In the genomic region with DNA sequence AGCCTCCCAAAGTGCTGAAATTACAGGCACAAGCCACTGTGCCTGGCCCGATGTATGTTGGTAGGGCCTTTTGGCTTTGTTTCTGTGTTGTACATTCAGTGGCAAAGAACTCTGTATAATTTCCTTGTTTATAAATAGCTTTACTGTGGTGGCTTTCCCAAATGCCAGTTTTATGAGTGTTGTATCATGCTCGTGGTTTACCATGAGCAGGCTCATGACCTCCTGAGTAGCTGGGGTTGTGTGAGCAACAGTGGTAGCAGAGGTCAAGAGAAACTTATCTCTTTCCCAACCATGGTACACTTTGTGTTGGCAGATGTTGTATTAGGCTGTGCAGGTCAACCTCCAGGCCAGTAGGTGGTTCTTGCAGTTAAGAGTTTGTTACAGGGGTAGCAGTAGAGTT, we compare ENCODE assay signal across 16 cellular contexts.
DNase-seq lines count a peak whose midpoint lies in the region; ATAC-seq and TF ChIP-seq lines count a peak whose summit lies in the region.
"Had no signal": no experiment of that assay in that cellular context is flagged by ENCODE, and none has a peak within 500 bp of the region (broad histone marks: within the 10 kb centered on the region; RNA-seq: fewer than 3 reads in every experiment).

No MANE protein-coding gene starts in this region.

- no peak for TF ChIP-seq CTCF in body of pancreas (IDR thresholded peaks at IDR 0.05)

- WGBS in body of pancreas, 2 donors: 73 to 84% methylated on average over 2 of the region's 2 CpGs

- intact Hi-C loops in body of pancreas (cut with DNase I): no loop called here

- H3K4me1 ChIP-seq in HAP-1: no peaks in the 10 kb centered on the region
- peaks cover 5% of the 10 kb centered on the region for H3K4me1 ChIP-seq in body of pancreas
- H3K4me1 ChIP-seq: BE2C had no signal

- TF ChIP-seq POLR2A in body of pancreas (IDR thresholded peaks at IDR 0.05): no peak

- DNase-seq in LHCN-M2 (ENCODE audit: low read depth) (peak; percentile 13), astrocyte of the hippocampus (ENCODE audit: low read depth, low spot score) (peak; percentile 23), foreskin melanocyte (peak; percentile 83), stromal cell of bone marrow (ENCODE audit: low read depth) (peak; percentile 1), CD1c-positive myeloid dendritic cell (ENCODE audit: extremely low spot score) (no peak), HAP-1 (ENCODE audit: low spot score in 2 of 2) (no peak), body of pancreas (no peak)
- DNase-seq: BE2C; CD4-positive, alpha-beta memory T cell; KBM-7; NCI-H1436 treated with DMSO at 0.1 percent for 48 hours; NCI-H2029 treated with DMSO at 0.1 percent for 48 hours; NCI-H524; SK-N-SH had no signal

- in situ Hi-C loops in HAP-1 (cut with MboI; ENCODE audit: low sequenced_read_pairs): no loop called here

- no peaks in the 10 kb centered on the region for H3K9me3 ChIP-seq in HAP-1
- H3K9me3 ChIP-seq in body of pancreas: peaks cover 0 to 8% (median 0%) of the 10 kb centered on the region in 3 donors
- H3K9me3 ChIP-seq: BE2C had no signal

- H3K36me3 ChIP-seq in HAP-1 (replicated peaks): no peaks in the 10 kb centered on the region
- H3K36me3 ChIP-seq in body of pancreas (replicated peaks in 1 of 2; ENCODE audit: insufficient read depth in 1 of 2, low read depth in 2 of 2): no peaks in the 10 kb centered on the region
- H3K36me3 ChIP-seq: BE2C had no signal

- ATAC-seq in body of pancreas: no peak
- ATAC-seq: HCT116, Right ventricle myocardium inferior had no signal

- H3K4me3 ChIP-seq in HAP-1: no peak overlapping the region
- no peak overlapping the region for H3K4me3 ChIP-seq in body of pancreas

- no peak overlapping the region for H3K27ac ChIP-seq in body of pancreas

- H3K27me3 ChIP-seq in HAP-1 (ENCODE audit: low read depth): no peaks in the 10 kb centered on the region
- H3K27me3 ChIP-seq in body of pancreas: no peaks in the 10 kb centered on the region
- H3K27me3 ChIP-seq: BE2C had no signal

Comparison
In these comparisons a context has a peak if more than half of its experiments do, and no peak if none do; other contexts are left out.
1. DNase-seq: peak in LHCN-M2 (single experiment), astrocyte of the hippocampus (single experiment), foreskin melanocyte (single experiment) and stromal cell of bone marrow (single experiment); none in CD1c-positive myeloid dendritic cell (single experiment), HAP-1 (0 of 2) and body of pancreas (0 of 4).